Comparison of ENCODE assay signal across 15 cellular contexts in genomic region chr11:78327945-78328344, GRCh38.
A peak's percentile ranks its signal among the peaks of the same experiment; 100 is the strongest.
DNase-seq lines count a peak whose midpoint lies in the region.
"Had no signal": no experiment of that assay in that cellular context is flagged by ENCODE, and none has a peak within 500 bp of the region (broad histone marks: within the 10 kb centered on the region; RNA-seq: fewer than 3 reads in every experiment).

No MANE protein-coding gene starts in this region.

- no peak for DNase-seq in T-helper 2 cell treated with Interferon-gamma antibody and Interleukin-4, amounts not matched to agents 5 μg/mL and 100 μg/mL, for 36 hours (ENCODE audit: low spot score)
- no peak for DNase-seq in T-helper 2 cell
- DNase-seq in DMS53 (lab: John Stamatoyannopoulos, UW) = peak; percentile 71
- DNase-seq in activated T-helper 2 cell treated with anti-CD3 and anti-CD28 coated beads, Interferon-gamma antibody, Interleukin-2, Interleukin-4, amounts not matched to agents 10 μg/mL and 5 μg/mL and 100 μg/mL, durations not matched to agents 14 hours and 24 hours and 36 hours (ENCODE audit: low spot score) = no peak
- no peak for DNase-seq in 8988T
- no peak for DNase-seq in NCI-H526 (lab: John Stamatoyannopoulos, UW)
- DNase-seq: CD4-positive, alpha-beta memory T cell; DMS153; GM23248; HCEC 1CT; KG1 had no signal

- intact Hi-C loops in activated T-helper 2 cell treated with anti-CD3 and anti-CD28 coated beads, Interferon-gamma antibody, Interleukin-2, Interleukin-4, amounts not matched to agents 10 μg/mL and 5 μg/mL and 100 μg/mL, durations not matched to agents 14 hours and 24 hours and 36 hours (cut with micrococcal nuclease) = loop anchor here (10.0 kb wide), 1 partner anchor 97 kb away; no protein-coding TSS in a partner anchor

- peak overlapping the region; percentile 52 for H3K27ac Mint-ChIP-seq in T-helper 2 cell treated with Interferon-gamma antibody and Interleukin-4, amounts not matched to agents 5 μg/mL and 100 μg/mL, for 36 hours
- H3K27ac Mint-ChIP-seq in activated T-helper 2 cell treated with anti-CD3 and anti-CD28 coated beads, Interferon-gamma antibody, Interleukin-2, Interleukin-4, amounts not matched to agents 10 μg/mL and 5 μg/mL and 100 μg/mL, durations not matched to agents 14 hours and 24 hours and 36 hours = peak overlapping the region; percentile 85
- H3K27ac Mint-ChIP-seq: CD4-positive, alpha-beta memory T cell had no signal

- peaks cover 88% of the 10 kb centered on the region for H3K4me1 Mint-ChIP-seq in T-helper 2 cell treated with Interferon-gamma antibody and Interleukin-4, amounts not matched to agents 5 μg/mL and 100 μg/mL, for 36 hours (ENCODE audit: low read depth)
- H3K4me1 Mint-ChIP-seq in activated T-helper 2 cell treated with anti-CD3 and anti-CD28 coated beads, Interferon-gamma antibody, Interleukin-2, Interleukin-4, amounts not matched to agents 10 μg/mL and 5 μg/mL and 100 μg/mL, durations not matched to agents 14 hours and 24 hours and 36 hours (ENCODE audit: low read depth) = peaks cover 93% of the 10 kb centered on the region

- peaks cover 4% of the 10 kb centered on the region for H3K9me3 Mint-ChIP-seq in T-helper 2 cell treated with Interferon-gamma antibody and Interleukin-4, amounts not matched to agents 5 μg/mL and 100 μg/mL, for 36 hours
- peaks cover under 1% of the 10 kb centered on the region for H3K9me3 Mint-ChIP-seq in activated T-helper 2 cell treated with anti-CD3 and anti-CD28 coated beads, Interferon-gamma antibody, Interleukin-2, Interleukin-4, amounts not matched to agents 10 μg/mL and 5 μg/mL and 100 μg/mL, durations not matched to agents 14 hours and 24 hours and 36 hours
- H3K9me3 Mint-ChIP-seq: CD4-positive, alpha-beta memory T cell had no signal

- H3K4me3 Mint-ChIP-seq in T-helper 2 cell treated with Interferon-gamma antibody and Interleukin-4, amounts not matched to agents 5 μg/mL and 100 μg/mL, for 36 hours = peak overlapping the region; percentile 35
- peak overlapping the region; percentile 24 for H3K4me3 Mint-ChIP-seq in activated T-helper 2 cell treated with anti-CD3 and anti-CD28 coated beads, Interferon-gamma antibody, Interleukin-2, Interleukin-4, amounts not matched to agents 10 μg/mL and 5 μg/mL and 100 μg/mL, durations not matched to agents 14 hours and 24 hours and 36 hours (ENCODE audit: low read depth)
- H3K4me3 Mint-ChIP-seq: CD14-positive monocyte; CD4-positive, alpha-beta memory T cell had no signal

- H3K27me3 Mint-ChIP-seq in T-helper 2 cell treated with Interferon-gamma antibody and Interleukin-4, amounts not matched to agents 5 μg/mL and 100 μg/mL, for 36 hours (ENCODE audit: low read depth) = no peaks in the 10 kb centered on the region
- no peaks in the 10 kb centered on the region for H3K27me3 Mint-ChIP-seq in activated T-helper 2 cell treated with anti-CD3 and anti-CD28 coated beads, Interferon-gamma antibody, Interleukin-2, Interleukin-4, amounts not matched to agents 10 μg/mL and 5 μg/mL and 100 μg/mL, durations not matched to agents 14 hours and 24 hours and 36 hours (ENCODE audit: low read depth)

- peak overlapping the region; percentile 64 for H3K27ac ChIP-seq in temporal lobe (ENCODE audit: low read depth, low read length)
- H3K27ac ChIP-seq: 22Rv1, BLaER1, GM23248 had no signal

- H3K36me3 Mint-ChIP-seq in T-helper 2 cell treated with Interferon-gamma antibody and Interleukin-4, amounts not matched to agents 5 μg/mL and 100 μg/mL, for 36 hours (ENCODE audit: low read depth) = peaks cover 53% of the 10 kb centered on the region
- peaks cover 65% of the 10 kb centered on the region for H3K36me3 Mint-ChIP-seq in activated T-helper 2 cell treated with anti-CD3 and anti-CD28 coated beads, Interferon-gamma antibody, Interleukin-2, Interleukin-4, amounts not matched to agents 10 μg/mL and 5 μg/mL and 100 μg/mL, durations not matched to agents 14 hours and 24 hours and 36 hours (ENCODE audit: low read depth)
- H3K36me3 Mint-ChIP-seq: CD4-positive, alpha-beta memory T cell had no signal
